1 cellular context compared by ENCODE assay signal in genomic region chr2:127658641-127659407, GRCh38.
TF ChIP-seq lines count a peak whose summit lies in the region.

No MANE protein-coding gene starts in this region.

TF ChIP-seq in HepG2, 621 proteins besides CTCF, POLR2A, EP300 and RAD21:
- TF ChIP-seq CBFB (CRISPR knock-in tag; IDR thresholded peaks at IDR 0.05): no peak
- TF ChIP-seq CEBPB (IDR thresholded peaks at IDR 0.05; ENCODE audit: borderline replicate concordance, low read depth, low read length): peak; percentile 90
- TF ChIP-seq ZNF674 (CRISPR knock-in tag; IDR thresholded peaks at IDR 0.05; ENCODE audit: low read depth): no peak
- TF ChIP-seq CEBPG (CRISPR knock-in tag; IDR thresholded peaks at IDR 0.05): peak; percentile 36; the same call in 1 of the 2 replicates
- peak in 1 of 2 experiments; percentile 70; a peak in 2 of 4 replicates for TF ChIP-seq ATF4 (CRISPR knock-in tag; IDR thresholded peaks at IDR 0.05)
- TF ChIP-seq, protein P1, sequence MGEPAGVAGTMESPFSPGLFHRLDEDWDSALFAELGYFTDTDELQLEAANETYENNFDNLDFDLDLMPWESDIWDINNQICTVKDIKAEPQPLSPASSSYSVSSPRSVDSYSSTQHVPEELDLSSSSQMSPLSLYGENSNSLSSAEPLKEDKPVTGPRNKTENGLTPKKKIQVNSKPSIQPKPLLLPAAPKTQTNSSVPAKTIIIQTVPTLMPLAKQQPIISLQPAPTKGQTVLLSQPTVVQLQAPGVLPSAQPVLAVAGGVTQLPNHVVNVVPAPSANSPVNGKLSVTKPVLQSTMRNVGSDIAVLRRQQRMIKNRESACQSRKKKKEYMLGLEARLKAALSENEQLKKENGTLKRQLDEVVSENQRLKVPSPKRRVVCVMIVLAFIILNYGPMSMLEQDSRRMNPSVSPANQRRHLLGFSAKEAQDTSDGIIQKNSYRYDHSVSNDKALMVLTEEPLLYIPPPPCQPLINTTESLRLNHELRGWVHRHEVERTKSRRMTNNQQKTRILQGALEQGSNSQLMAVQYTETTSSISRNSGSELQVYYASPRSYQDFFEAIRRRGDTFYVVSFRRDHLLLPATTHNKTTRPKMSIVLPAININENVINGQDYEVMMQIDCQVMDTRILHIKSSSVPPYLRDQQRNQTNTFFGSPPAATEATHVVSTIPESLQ (CRISPR knock-in tag; conservative IDR thresholded peaks at IDR 0.05): no peak
- TF ChIP-seq, protein P2, sequence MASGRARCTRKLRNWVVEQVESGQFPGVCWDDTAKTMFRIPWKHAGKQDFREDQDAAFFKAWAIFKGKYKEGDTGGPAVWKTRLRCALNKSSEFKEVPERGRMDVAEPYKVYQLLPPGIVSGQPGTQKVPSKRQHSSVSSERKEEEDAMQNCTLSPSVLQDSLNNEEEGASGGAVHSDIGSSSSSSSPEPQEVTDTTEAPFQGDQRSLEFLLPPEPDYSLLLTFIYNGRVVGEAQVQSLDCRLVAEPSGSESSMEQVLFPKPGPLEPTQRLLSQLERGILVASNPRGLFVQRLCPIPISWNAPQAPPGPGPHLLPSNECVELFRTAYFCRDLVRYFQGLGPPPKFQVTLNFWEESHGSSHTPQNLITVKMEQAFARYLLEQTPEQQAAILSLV (CRISPR knock-in tag; IDR thresholded peaks at IDR 0.05; ENCODE audit: borderline replicate concordance): no peak
- TF ChIP-seq MTA1 (CRISPR knock-in tag; IDR thresholded peaks at IDR 0.05; ENCODE audit: borderline replicate concordance): 0 out of 2 replicates have a peak, but pooled peaks have one; percentile 22
- TF ChIP-seq, protein P3, sequence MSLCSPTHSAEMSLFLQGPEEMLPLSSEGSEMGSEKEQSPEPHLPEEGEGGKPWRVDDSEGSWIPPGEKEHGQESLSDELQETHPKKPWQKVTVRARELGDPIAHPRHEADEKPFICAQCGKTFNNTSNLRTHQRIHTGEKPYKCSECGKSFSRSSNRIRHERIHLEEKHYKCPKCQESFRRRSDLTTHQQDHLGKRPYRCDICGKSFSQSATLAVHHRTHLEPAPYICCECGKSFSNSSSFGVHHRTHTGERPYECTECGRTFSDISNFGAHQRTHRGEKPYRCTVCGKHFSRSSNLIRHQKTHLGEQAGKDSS (CRISPR knock-in tag; IDR thresholded peaks at IDR 0.05; ENCODE audit: borderline replicate concordance, low read depth): no peak
- TF ChIP-seq ZNF747 (CRISPR knock-in tag; IDR thresholded peaks at IDR 0.05; ENCODE audit: borderline replicate concordance): no peak
- TF ChIP-seq HOXA7 (CRISPR knock-in tag; IDR thresholded peaks at IDR 0.05): no peak
